Comparison of ENCODE assay signal across 18 cellular contexts in the genomic region with DNA sequence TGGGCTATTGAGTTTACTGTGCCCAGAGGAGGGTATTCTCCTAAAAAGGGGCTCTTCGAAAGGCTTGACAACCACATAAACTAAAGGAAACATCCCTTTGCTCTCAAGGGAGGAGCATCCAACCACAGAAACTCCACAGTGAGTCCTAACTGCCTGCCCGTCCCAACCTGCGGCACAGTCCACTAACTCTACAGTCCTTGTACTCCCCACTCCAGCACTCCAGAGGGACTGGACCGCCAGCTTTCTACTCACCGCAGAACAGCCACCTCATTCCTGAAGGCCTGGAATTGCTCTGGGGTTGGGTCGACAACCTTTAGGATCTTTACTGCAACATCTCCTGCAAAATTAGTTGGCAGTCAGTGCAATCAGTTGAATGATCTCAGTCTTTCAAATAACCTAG. TPM values are rescaled to one million over a fixed set of nuclear protein-coding genes. Genes with fewer than 3 reads are reported as not detected.
"Had no signal": no experiment of that assay in that cellular context is flagged by ENCODE, and none has a peak within 500 bp of the region (broad histone marks: within the 10 kb centered on the region; RNA-seq: fewer than 3 reads in every experiment).

No MANE protein-coding gene starts in this region.

- H3K27me3 Mint-ChIP-seq: brain had no signal

- H3K4me1 Mint-ChIP-seq: brain, neural progenitor cell had no signal

- H3K27ac Mint-ChIP-seq: activated T-helper 2 cell treated with anti-CD3 and anti-CD28 coated beads, Interferon-gamma antibody, Interleukin-2, Interleukin-4, amounts not matched to agents 10 μg/mL and 5 μg/mL and 100 μg/mL, durations not matched to agents 14 hours and 24 hours and 36 hours had no signal

- H3K9me3 Mint-ChIP-seq: activated T-helper 2 cell treated with anti-CD3 and anti-CD28 coated beads, Interferon-gamma antibody, Interleukin-2, Interleukin-4, amounts not matched to agents 10 μg/mL and 5 μg/mL and 100 μg/mL, durations not matched to agents 14 hours and 24 hours and 36 hours; neural progenitor cell had no signal

- H3K27ac ChIP-seq: neural progenitor cell, tibial artery, uterus had no signal

- H3K4me3 ChIP-seq: neural progenitor cell, pancreas, tibial artery, uterus had no signal

- H3K4me3 Mint-ChIP-seq: brain, neural progenitor cell had no signal

- H3K9me3 ChIP-seq: pancreas, tibial artery, uterus had no signal

- H3K27me3 ChIP-seq: neural progenitor cell, pancreas, tibial artery, uterus had no signal

- H3K4me1 ChIP-seq: neural progenitor cell, uterus had no signal

- DNase-seq: activated CD4-positive, alpha-beta T cell treated with anti-CD3 and anti-CD28 coated beads, Interleukin-2, amount 50 U/mL, for 48 hours; activated CD8-positive, alpha-beta memory T cell treated with anti-CD3 and anti-CD28 coated beads, Interleukin-2, amount 50 U/mL, for 48 hours; activated naive CD4-positive, alpha-beta T cell treated with anti-CD3 and anti-CD28 coated beads, Interleukin-2, amount 50 U/mL, for 16 hours; amygdala; cerebellar nuclear complex; pancreas; stimulated activated CD4-positive, alpha-beta T cell treated with anti-CD3 and anti-CD28 coated beads, Interleukin-4, amount 100 ng/mL, for 4 hours; T-helper 2 cell; tibial artery; uterus had no signal

- ATAC-seq: activated CD4-positive, CD25-positive, alpha-beta regulatory T cell treated with anti-CD3 and anti-CD28 coated beads, Interleukin-2, amount 50 U/mL, for 24 hours; esophagus mucosa had no signal

RNA-seq across cellular contexts. Expression of gene MKRN2OS, which starts 46.2 kb away (rescaled TPM):
- total RNA-seq: activated T-helper 2 cell treated with anti-CD3 and anti-CD28 coated beads, Interferon-gamma antibody, Interleukin-2, Interleukin-4, amounts not matched to agents 10 μg/mL and 5 μg/mL and 100 μg/mL, durations not matched to agents 14 hours and 24 hours and 36 hours; dermis microvascular lymphatic vessel endothelial cell; fibroblast of villous mesenchyme; skeletal muscle tissue; uterus had no signal
